Comparison of ENCODE assay signal across 10 cellular contexts in the genomic region with DNA sequence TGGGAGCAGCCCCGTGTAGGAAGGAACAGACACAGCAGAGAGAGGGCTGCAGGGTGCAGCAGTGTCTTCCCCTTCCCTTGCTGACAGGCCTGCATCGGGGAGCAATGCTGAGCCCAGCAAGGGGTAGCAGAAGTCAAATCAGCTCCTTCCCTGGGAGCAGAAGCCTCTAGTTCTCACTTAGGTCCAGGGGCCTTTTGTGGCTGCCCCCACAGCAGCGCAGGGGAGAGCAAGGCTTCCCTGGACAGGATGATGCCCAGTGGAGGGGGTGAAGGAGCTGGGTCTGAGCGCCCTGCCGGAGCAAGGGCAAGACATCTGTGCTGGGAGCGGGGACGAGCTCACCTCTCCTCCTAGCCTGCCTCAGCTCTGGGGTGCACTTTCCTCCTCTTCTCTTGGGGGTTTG. TPM values are rescaled to one million over a fixed set of nuclear protein-coding genes. Genes with fewer than 3 reads are reported as not detected.
A peak's percentile ranks its signal among the peaks of the same experiment; 100 is the strongest.
DNase-seq lines count a peak whose midpoint lies in the region; ATAC-seq and TF ChIP-seq lines count a peak whose summit lies in the region.
"Had no signal": no experiment of that assay in that cellular context is flagged by ENCODE, and none has a peak within 500 bp of the region (broad histone marks: within the 10 kb centered on the region; RNA-seq: fewer than 3 reads in every experiment).

No MANE protein-coding gene starts in this region.

- H3K27ac ChIP-seq in coronary artery: peak overlapping the region in 1 of 2 donors; percentile 76
- H3K27ac ChIP-seq in sigmoid colon: no peak overlapping the region

- no peak for TF ChIP-seq CTCF in NB4 (IDR thresholded peaks at IDR 0.05; ENCODE audit: low read depth, low read length)
- no peak for TF ChIP-seq CTCF in coronary artery (IDR thresholded peaks at IDR 0.05)
- TF ChIP-seq CTCF in sigmoid colon (IDR thresholded peaks at IDR 0.05): no peak
- no peak for TF ChIP-seq CTCF in endothelial cell (IDR thresholded peaks at IDR 0.05; ENCODE audit: unreplicated experiment)

- peaks cover 0 to 12% (median 4%) of the 10 kb centered on the region in 4 donors for H3K4me1 ChIP-seq in sigmoid colon

- no peaks in the 10 kb centered on the region for H3K36me3 Mint-ChIP-seq in endothelial cell (ENCODE audit: low read depth, unreplicated experiment)

- 49 to 79% methylated on average over 7 of the region's 7 CpGs for WGBS in sigmoid colon, 2 donors

- TF ChIP-seq EP300 in sigmoid colon (IDR thresholded peaks at IDR 0.05): no peak

- H3K4me3 ChIP-seq in GM08714 (ENCODE audit: low read length) (peak overlapping the region; percentile 30; the same call in 1 of the 2 replicates), NB4 (ENCODE audit: low read depth, low read length) (peak overlapping the region; percentile 58), coronary artery (peak overlapping the region; percentile 54), sigmoid colon (peak overlapping the region in 3 of 4 donors; percentile 7 to 36 (median 27))

- H3K27me3 ChIP-seq in sigmoid colon: no peaks in the 10 kb centered on the region

- H3K36me3 ChIP-seq in sigmoid colon: no peaks in the 10 kb centered on the region

- TF ChIP-seq POLR2A in NB4 (IDR thresholded peaks at IDR 0.05; ENCODE audit: extremely low read depth, insufficient read length): no peak
- TF ChIP-seq POLR2A in sigmoid colon (IDR thresholded peaks at IDR 0.05): no peak

- DNase-seq in NB4 (ENCODE audit: low read depth) (peak; percentile 49), coronary artery (ENCODE audit: low spot score) (no peak), sigmoid colon (no peak), endothelial cell (ENCODE audit: low spot score) (no peak), NCI-H1417 treated with DMSO at 0.1 percent for 48 hours (lab: John Stamatoyannopoulos, UW) (no peak), NCI-H446 treated with DMSO at 0.1 percent for 48 hours (lab: John Stamatoyannopoulos, UW) (no peak)
- DNase-seq: NCI-H226 had no signal

- intact Hi-C loops in sigmoid colon (cut with DNase I): no loop called here

- H3K9me3 Mint-ChIP-seq in endothelial cell (ENCODE audit: unreplicated experiment): no peaks in the 10 kb centered on the region

- H3K27me3 Mint-ChIP-seq in endothelial cell (ENCODE audit: unreplicated experiment): peaks cover 10% of the 10 kb centered on the region

- ATAC-seq in GM21717 (IDR thresholded peaks at IDR 0.05; ENCODE audit: unreplicated experiment): no peak

- H3K4me1 Mint-ChIP-seq in endothelial cell (ENCODE audit: unreplicated experiment): peaks cover 33% of the 10 kb centered on the region

- H3K4me3 Mint-ChIP-seq in endothelial cell (ENCODE audit: unreplicated experiment): no peak overlapping the region

- H3K9me3 ChIP-seq in sigmoid colon: no peaks in the 10 kb centered on the region

- H3K27ac Mint-ChIP-seq in endothelial cell (ENCODE audit: unreplicated experiment): no peak overlapping the region

RNA-seq across cellular contexts. Expression of a gene that starts 0.8 kb away (rescaled TPM):
- total RNA-seq in sigmoid colon (10 to 100 TPM in 2 of 4 donors, 1 to 10 TPM in 2; 5.4 to 12.5 (median 9.4) TPM), endothelial cell (ENCODE audit: unreplicated experiment) (71.3 TPM)
- polyA plus RNA-seq in sigmoid colon: 10 to 100 TPM in 1 of 3 donors, 1 to 10 TPM in 2; 2.4 to 27.5 (median 2.8) TPM

RNA-seq across cellular contexts. Expression of a gene that starts 16.6 kb away (rescaled TPM):
- total RNA-seq in sigmoid colon (10 to 100 TPM; 41.0 to 63.1 (median 51.8) TPM), endothelial cell (ENCODE audit: unreplicated experiment) (17.7 TPM)
- 10 to 100 TPM in 1 of 3 donors, 1 to 10 TPM in 2; 6.6 to 13.4 (median 9.0) TPM for polyA plus RNA-seq in sigmoid colon

RNA-seq across cellular contexts. Expression of a gene that starts 24.0 kb away (rescaled TPM):
- 1 to 10 TPM in 1 of 4 donors, not detected in 3; 1.6 TPM for total RNA-seq in sigmoid colon
- not detected for polyA plus RNA-seq in sigmoid colon
- not detected for total RNA-seq in endothelial cell (ENCODE audit: unreplicated experiment)
- total RNA-seq: ureter had no signal

RNA-seq across cellular contexts. Expression of a gene that starts 33.8 kb away (rescaled TPM):
- total RNA-seq in sigmoid colon (10 to 100 TPM; 43.9 to 97.2 (median 65.3) TPM), endothelial cell (ENCODE audit: unreplicated experiment) (0.92 TPM)
- 10 to 100 TPM in 1 of 3 donors, 1 to 10 TPM in 2; 5.1 to 33.4 (median 7.8) TPM for polyA plus RNA-seq in sigmoid colon

RNA-seq across cellular contexts. Expression of a gene that starts 43.9 kb away (rescaled TPM):
- total RNA-seq in sigmoid colon (1 to 10 TPM in 1 of 4 donors, not detected in 3; 8.2 TPM), endothelial cell (ENCODE audit: unreplicated experiment) (not detected)
- polyA plus RNA-seq in sigmoid colon: over 10,000 TPM; 12,817 to 35,077 (median 19,474) TPM
- total RNA-seq: ureter had no signal
